8 cellular contexts compared by ENCODE assay signal in the genomic region with DNA sequence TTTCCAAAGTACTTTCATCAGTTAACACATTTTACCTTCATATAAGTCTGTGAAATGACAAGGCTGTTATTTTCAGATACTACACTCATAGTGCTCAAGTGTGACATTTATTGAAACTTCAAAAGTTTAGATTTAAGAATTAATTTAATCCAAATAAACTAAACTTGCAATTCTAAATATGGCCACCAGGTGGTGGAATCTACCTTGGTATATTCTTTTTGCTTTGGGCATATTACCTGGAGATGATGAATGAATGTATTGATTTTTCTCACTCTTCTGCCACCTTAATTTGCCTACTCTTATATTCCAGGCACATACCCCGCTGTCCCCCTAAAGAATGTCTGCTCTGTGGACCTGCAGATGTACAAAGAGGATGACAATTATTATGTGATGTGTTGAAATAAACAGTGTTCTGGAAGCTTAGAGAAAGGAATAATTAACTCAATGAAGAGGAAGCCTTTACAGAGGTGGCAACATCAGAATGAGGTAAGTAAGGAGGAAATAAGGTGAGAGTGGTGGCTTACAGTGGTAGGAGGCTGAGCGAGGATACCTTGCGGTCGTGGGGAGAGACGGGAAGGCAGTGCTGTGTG.
DNase-seq lines count a peak whose midpoint lies in the region; ATAC-seq, FAIRE-seq and TF ChIP-seq lines count a peak whose summit lies in the region.

No MANE protein-coding gene starts in this region.

- TF ChIP-seq POLR2A in suprapubic skin (IDR thresholded peaks at IDR 0.05) = no peak

- no peak overlapping the region for H3K27ac ChIP-seq in CD8-positive, alpha-beta T cell (ENCODE audit: low read depth, low read length)
- no peak overlapping the region for H3K27ac ChIP-seq in suprapubic skin
- H3K27ac ChIP-seq in WERI-Rb-1 = no peak overlapping the region

- peak; percentile 92 for TF ChIP-seq CTCF in CD8-positive, alpha-beta T cell (IDR thresholded peaks at IDR 0.05)
- peak; percentile 62 for TF ChIP-seq CTCF in fibroblast of villous mesenchyme (IDR thresholded peaks at IDR 0.05; ENCODE audit: insufficient read depth, low read depth, low read length)
- TF ChIP-seq CTCF in suprapubic skin (IDR thresholded peaks at IDR 0.05) = peak; percentile 12 to 16
- no peak for TF ChIP-seq CTCF in WERI-Rb-1 (IDR thresholded peaks at IDR 0.05; ENCODE audit: low read depth, low read length)

- ATAC-seq in CD8-positive, alpha-beta T cell = no peak
- ATAC-seq in GM21737 (IDR thresholded peaks at IDR 0.05; ENCODE audit: unreplicated experiment) = no peak
- no peak for ATAC-seq in activated T-cell treated with anti-CD3 and anti-CD28 coated beads, Interleukin-2, amount 50 U/mL, for 4 hours

- peaks cover 18% of the 10 kb centered on the region for H3K27me3 Mint-ChIP-seq in CD8-positive, alpha-beta T cell (ENCODE audit: low read depth)
- peaks cover 2% of the 10 kb centered on the region for H3K27me3 Mint-ChIP-seq in activated T-cell treated with anti-CD3 and anti-CD28 coated beads, Interleukin-2, amount 50 U/mL, for 4 hours (ENCODE audit: low read depth)

- no peaks in the 10 kb centered on the region for H3K36me3 ChIP-seq in CD8-positive, alpha-beta T cell (ENCODE audit: insufficient read depth, low read length)
- H3K36me3 ChIP-seq in suprapubic skin (no peaks in the 10 kb centered on the region), WERI-Rb-1 (no peaks in the 10 kb centered on the region)

- CTCF ChIA-PET in CD8-positive, alpha-beta T cell (lab: Charles Lee) = interaction anchor here (0.6 to 1.3 kb wide), 2 partner anchors 11 to 23 kb away, joined by 3 read pairs; no protein-coding TSS in a partner anchor

- no peak for FAIRE-seq in HTR-8/SVneo (lab: Jason Lieb, UNC)

- H3K4me3 ChIP-seq in CD8-positive, alpha-beta T cell (ENCODE audit: low read depth, low read length) = no peak overlapping the region
- H3K4me3 ChIP-seq in fibroblast of villous mesenchyme (ENCODE audit: low read depth, low read length) = no peak overlapping the region
- no peak overlapping the region for H3K4me3 ChIP-seq in suprapubic skin
- H3K4me3 ChIP-seq in WERI-Rb-1 (ENCODE audit: low read depth, low read length) = no peak overlapping the region

- no peaks in the 10 kb centered on the region for H3K9me3 ChIP-seq in CD8-positive, alpha-beta T cell (ENCODE audit: low read length)
- H3K9me3 ChIP-seq in suprapubic skin = no peaks in the 10 kb centered on the region
- H3K9me3 ChIP-seq in WERI-Rb-1 (ENCODE audit: severe bottlenecking) = peaks cover 3% of the 10 kb centered on the region

- H3K36me3 Mint-ChIP-seq in CD8-positive, alpha-beta T cell = no peaks in the 10 kb centered on the region
- no peaks in the 10 kb centered on the region for H3K36me3 Mint-ChIP-seq in activated T-cell treated with anti-CD3 and anti-CD28 coated beads, Interleukin-2, amount 50 U/mL, for 4 hours (ENCODE audit: insufficient read depth)

- no peak overlapping the region for H3K4me3 Mint-ChIP-seq in CD8-positive, alpha-beta T cell
- no peak overlapping the region for H3K4me3 Mint-ChIP-seq in activated T-cell treated with anti-CD3 and anti-CD28 coated beads, Interleukin-2, amount 50 U/mL, for 4 hours

- no peak for DNase-seq in CD8-positive, alpha-beta T cell
- DNase-seq in HTR-8/SVneo (ENCODE audit: insufficient read length, low spot score) (peak; percentile 13), RPMI8226 (peak; percentile 60), fibroblast of villous mesenchyme (ENCODE audit: low read depth) (peak; percentile 42), suprapubic skin (ENCODE audit: low spot score in 2 of 2) (no peak), WERI-Rb-1 (no peak)
- DNase-seq in activated T-cell treated with anti-CD3 and anti-CD28 coated beads, Interleukin-2, amount 50 U/mL, for 4 hours = no peak

- peaks cover 3% of the 10 kb centered on the region for H3K4me1 Mint-ChIP-seq in CD8-positive, alpha-beta T cell (ENCODE audit: low read depth)
- no peaks in the 10 kb centered on the region for H3K4me1 Mint-ChIP-seq in activated T-cell treated with anti-CD3 and anti-CD28 coated beads, Interleukin-2, amount 50 U/mL, for 4 hours (ENCODE audit: low read depth)

- H3K27ac Mint-ChIP-seq in CD8-positive, alpha-beta T cell = no peak overlapping the region

- no peaks in the 10 kb centered on the region for H3K4me1 ChIP-seq in CD8-positive, alpha-beta T cell (ENCODE audit: insufficient read depth, low read length)
- H3K4me1 ChIP-seq in suprapubic skin = no peaks in the 10 kb centered on the region

- intact Hi-C loops in CD8-positive, alpha-beta T cell (cut with DNase I, micrococcal nuclease) = no loop called here

- POLR2A ChIA-PET in CD8-positive, alpha-beta T cell (lab: Charles Lee) = no interaction called here

- no peaks in the 10 kb centered on the region for H3K9me3 Mint-ChIP-seq in CD8-positive, alpha-beta T cell
- no peaks in the 10 kb centered on the region for H3K9me3 Mint-ChIP-seq in activated T-cell treated with anti-CD3 and anti-CD28 coated beads, Interleukin-2, amount 50 U/mL, for 4 hours

- H3K27me3 ChIP-seq in CD8-positive, alpha-beta T cell (ENCODE audit: insufficient read depth, low read length) = no peaks in the 10 kb centered on the region
- H3K27me3 ChIP-seq in suprapubic skin (peaks cover 10% of the 10 kb centered on the region), WERI-Rb-1 (ENCODE audit: insufficient read depth, low read depth, severe bottlenecking) (no peaks in the 10 kb centered on the region)

- 82% methylated on average over 5 of the region's 5 CpGs for WGBS in suprapubic skin

- no peak for TF ChIP-seq EP300 in suprapubic skin (IDR thresholded peaks at IDR 0.05)

Comparison
In these comparisons a context has a peak if more than half of its experiments do, and no peak if none do; other contexts are left out.
1. DNase-seq: peak in HTR-8/SVneo (single experiment), RPMI8226 (single experiment) and fibroblast of villous mesenchyme (single experiment); none in CD8-positive, alpha-beta T cell (0 of 7), suprapubic skin (0 of 2), activated T-cell treated with anti-CD3 and anti-CD28 coated beads, Interleukin-2, amount 50 U/mL, for 4 hours (single experiment) and WERI-Rb-1 (single experiment).